ENCODE assay signal across 35 cellular contexts in genomic region chr14:61803755-61804154, GRCh38. TPM values are rescaled to one million over a fixed set of nuclear protein-coding genes. Genes with fewer than 3 reads are reported as not detected.
DNase-seq lines count a peak whose midpoint lies in the region; ATAC-seq lines count a peak whose summit lies in the region.
"Had no signal": no experiment of that assay in that cellular context is flagged by ENCODE, and none has a peak within 500 bp of the region (broad histone marks: within the 10 kb centered on the region; RNA-seq: fewer than 3 reads in every experiment).

No MANE protein-coding gene starts in this region.

- H3K27me3 Mint-ChIP-seq in activated naive CD4-positive, alpha-beta T cell treated with anti-CD3 and anti-CD28 coated beads, Interleukin-2, amount 50 U/mL, for 24 hours: no peaks in the 10 kb centered on the region
- no peaks in the 10 kb centered on the region for H3K27me3 Mint-ChIP-seq in activated naive CD4-positive, alpha-beta T cell treated with anti-CD3 and anti-CD28 coated beads for 36 hours (ENCODE audit: low read depth)
- H3K27me3 Mint-ChIP-seq in T-helper 2 cell treated with Interferon-gamma antibody and Interleukin-4, amounts not matched to agents 5 μg/mL and 100 μg/mL, for 36 hours (ENCODE audit: low read depth): peaks cover 12% of the 10 kb centered on the region

- no peaks in the 10 kb centered on the region for H3K4me1 Mint-ChIP-seq in activated naive CD4-positive, alpha-beta T cell treated with anti-CD3 and anti-CD28 coated beads, Interleukin-2, amount 50 U/mL, for 24 hours
- no peaks in the 10 kb centered on the region for H3K4me1 Mint-ChIP-seq in activated naive CD4-positive, alpha-beta T cell treated with anti-CD3 and anti-CD28 coated beads for 36 hours (ENCODE audit: low read depth)
- H3K4me1 Mint-ChIP-seq in T-helper 2 cell treated with Interferon-gamma antibody and Interleukin-4, amounts not matched to agents 5 μg/mL and 100 μg/mL, for 36 hours (ENCODE audit: low read depth): peaks cover 10% of the 10 kb centered on the region
- H3K4me1 Mint-ChIP-seq: CD14-positive monocyte; naive thymus-derived CD8-positive, alpha-beta T cell had no signal

- intact Hi-C loops in activated naive CD4-positive, alpha-beta T cell treated with anti-CD3 and anti-CD28 coated beads for 36 hours (cut with micrococcal nuclease): no loop called here

- DNase-seq in activated naive CD4-positive, alpha-beta T cell treated with anti-CD3 and anti-CD28 coated beads for 36 hours: no peak
- DNase-seq in HK-2 (ENCODE audit: unreplicated experiment) (no peak), pons (ENCODE audit: low spot score) (no peak)
- no peak for DNase-seq in T-helper 2 cell treated with Interferon-gamma antibody and Interleukin-4, amounts not matched to agents 5 μg/mL and 100 μg/mL, for 36 hours (ENCODE audit: low spot score)
- DNase-seq: activated CD4-positive, alpha-beta T cell treated with anti-CD3 and anti-CD28 coated beads for 4 hours; activated naive CD8-positive, alpha-beta T cell treated with anti-CD3 and anti-CD28 coated beads, Interleukin-2, amount 10 ng/mL, durations not matched to agents 7 days and 5 days; aorta; DMS79; effector CD4-positive, alpha-beta T cell; GDM1; HFFc6; KBM-7; kidney glomerular epithelial cell; lower lobe of right lung; naive thymus-derived CD8-positive, alpha-beta T cell; NCI-H1092 treated with DMSO at 0.1 percent for 48 hours; NCI-H187; NCI-H2171 treated with DMSO at 0.1 percent for 48 hours; NCI-H524; nucleus accumbens; PC-9; psoas muscle; sigmoid colon; stimulated activated CD4-positive, alpha-beta T cell treated with anti-CD3 and anti-CD28 coated beads, Interleukin-12 subunit alpha, Interleukin-12 subunit beta, amount 100 ng/mL, for 4 hours; stimulated activated CD4-positive, alpha-beta T cell treated with anti-CD3 and anti-CD28 coated beads, Interleukin-2, amount 100 ng/mL, for 48 hours; stomach; T-helper 2 cell had no signal

- H3K9me3 Mint-ChIP-seq in activated naive CD4-positive, alpha-beta T cell treated with anti-CD3 and anti-CD28 coated beads, Interleukin-2, amount 50 U/mL, for 24 hours: no peaks in the 10 kb centered on the region
- H3K9me3 Mint-ChIP-seq in activated naive CD4-positive, alpha-beta T cell treated with anti-CD3 and anti-CD28 coated beads for 36 hours: no peaks in the 10 kb centered on the region
- no peaks in the 10 kb centered on the region for H3K9me3 Mint-ChIP-seq in T-helper 2 cell treated with Interferon-gamma antibody and Interleukin-4, amounts not matched to agents 5 μg/mL and 100 μg/mL, for 36 hours
- H3K9me3 Mint-ChIP-seq: activated naive CD8-positive, alpha-beta T cell treated with anti-CD3 and anti-CD28 coated beads, Interleukin-2, amount 10 ng/mL, durations not matched to agents 7 days and 5 days; HFFc6; naive thymus-derived CD8-positive, alpha-beta T cell had no signal

- H3K27ac Mint-ChIP-seq in activated naive CD4-positive, alpha-beta T cell treated with anti-CD3 and anti-CD28 coated beads, Interleukin-2, amount 50 U/mL, for 24 hours: peak overlapping the region; percentile 30
- no peak overlapping the region for H3K27ac Mint-ChIP-seq in activated naive CD4-positive, alpha-beta T cell treated with anti-CD3 and anti-CD28 coated beads for 36 hours
- H3K27ac Mint-ChIP-seq in T-helper 2 cell treated with Interferon-gamma antibody and Interleukin-4, amounts not matched to agents 5 μg/mL and 100 μg/mL, for 36 hours: no peak overlapping the region
- H3K27ac Mint-ChIP-seq: activated naive CD8-positive, alpha-beta T cell treated with anti-CD3 and anti-CD28 coated beads, Interleukin-2, amount 10 ng/mL, durations not matched to agents 7 days and 5 days; CD14-positive monocyte; HFFc6 had no signal

- CTCF ChIA-PET in activated naive CD4-positive, alpha-beta T cell treated with anti-CD3 and anti-CD28 coated beads for 36 hours (lab: Charles Lee): no interaction called here

- no peaks in the 10 kb centered on the region for H3K36me3 Mint-ChIP-seq in activated naive CD4-positive, alpha-beta T cell treated with anti-CD3 and anti-CD28 coated beads, Interleukin-2, amount 50 U/mL, for 24 hours
- no peaks in the 10 kb centered on the region for H3K36me3 Mint-ChIP-seq in activated naive CD4-positive, alpha-beta T cell treated with anti-CD3 and anti-CD28 coated beads for 36 hours (ENCODE audit: low read depth)
- no peaks in the 10 kb centered on the region for H3K36me3 Mint-ChIP-seq in T-helper 2 cell treated with Interferon-gamma antibody and Interleukin-4, amounts not matched to agents 5 μg/mL and 100 μg/mL, for 36 hours (ENCODE audit: low read depth)
- H3K36me3 Mint-ChIP-seq: activated naive CD8-positive, alpha-beta T cell treated with anti-CD3 and anti-CD28 coated beads, Interleukin-2, amount 10 ng/mL, durations not matched to agents 7 days and 5 days; naive thymus-derived CD8-positive, alpha-beta T cell had no signal

- H3K4me3 Mint-ChIP-seq in activated naive CD4-positive, alpha-beta T cell treated with anti-CD3 and anti-CD28 coated beads, Interleukin-2, amount 50 U/mL, for 24 hours: no peak overlapping the region
- H3K4me3 Mint-ChIP-seq in activated naive CD4-positive, alpha-beta T cell treated with anti-CD3 and anti-CD28 coated beads for 36 hours: no peak overlapping the region
- no peak overlapping the region for H3K4me3 Mint-ChIP-seq in T-helper 2 cell treated with Interferon-gamma antibody and Interleukin-4, amounts not matched to agents 5 μg/mL and 100 μg/mL, for 36 hours
- H3K4me3 Mint-ChIP-seq: activated naive CD8-positive, alpha-beta T cell treated with anti-CD3 and anti-CD28 coated beads, Interleukin-2, amount 10 ng/mL, durations not matched to agents 7 days and 5 days; CD14-positive monocyte; HFFc6; naive thymus-derived CD8-positive, alpha-beta T cell had no signal

- ATAC-seq in GM21723 (IDR thresholded peaks at IDR 0.05; ENCODE audit: unreplicated experiment) (peak; percentile 56), HG03432 (IDR thresholded peaks at IDR 0.05; ENCODE audit: unreplicated experiment) (peak; percentile 64), HG02938 (IDR thresholded peaks at IDR 0.05; ENCODE audit: unreplicated experiment) (no peak)
- ATAC-seq: lower lobe of right lung; naive thymus-derived CD8-positive, alpha-beta T cell; psoas muscle; Right ventricle myocardium inferior; SK-N-SH treated with all-trans-retinoic acid at 6 μM for 48 hours had no signal

RNA-seq across cellular contexts. Expression of gene SYT16, which starts 8.7 kb away (rescaled TPM):
- under 1 TPM; 0.02 to 0.19 TPM for total RNA-seq in activated naive CD4-positive, alpha-beta T cell treated with anti-CD3 and anti-CD28 coated beads for 36 hours
- total RNA-seq: A172; activated naive CD8-positive, alpha-beta T cell treated with anti-CD3 and anti-CD28 coated beads, Interleukin-2, amount 10 ng/mL, durations not matched to agents 7 days and 5 days; aorta; naive thymus-derived CD8-positive, alpha-beta T cell; psoas muscle; Right ventricle myocardium inferior had no signal

RNA-seq across cellular contexts. Expression of gene SNAPC1, which starts 41.5 kb away (rescaled TPM):
- 1 to 10 TPM; 8.7 to 9.2 TPM for total RNA-seq in activated naive CD4-positive, alpha-beta T cell treated with anti-CD3 and anti-CD28 coated beads for 36 hours
